ENCODE assay signal across 1 cellular context in genomic region chr12:98646165-98646764, GRCh38.
TF ChIP-seq lines count a peak whose summit lies in the region.

No MANE protein-coding gene starts in this region.

TF ChIP-seq in A549, 52 proteins besides CTCF, POLR2A, EP300 and RAD21 (continued from another document):
- no peak for TF ChIP-seq ATOH8 (CRISPR knock-in tag; IDR thresholded peaks at IDR 0.05; ENCODE audit: low read depth)
- no peak for TF ChIP-seq NPAS2 (CRISPR knock-in tag; IDR thresholded peaks at IDR 0.05; ENCODE audit: borderline replicate concordance)
- no peak for TF ChIP-seq CBX8 (IDR thresholded peaks at IDR 0.05)
TF ChIP-seq in A549: peak in this region for 0.
